Comparison of ENCODE assay signal across 13 cellular contexts in genomic region chr2:98446850-98447249, GRCh38. TPM values are rescaled to one million over a fixed set of nuclear protein-coding genes. Genes with fewer than 3 reads are reported as not detected.
DNase-seq lines count a peak whose midpoint lies in the region; ATAC-seq and TF ChIP-seq lines count a peak whose summit lies in the region.
"Had no signal": no experiment of that assay in that cellular context is flagged by ENCODE, and none has a peak within 500 bp of the region (broad histone marks: within the 10 kb centered on the region; RNA-seq: fewer than 3 reads in every experiment).

No MANE protein-coding gene starts in this region.

- peaks cover 6% of the 10 kb centered on the region; the same call in 1 of the 2 replicates for H4K20me1 ChIP-seq in PC-9 (ENCODE audit: insufficient read depth)

- H3F3A ChIP-seq in PC-9 (ENCODE audit: insufficient read depth, low read depth), result 0 out of 2 replicates have a peak, but pooled peaks cover 8% of the 10 kb centered on the region

- H3K36me3 Mint-ChIP-seq in activated T-cell treated with anti-CD3 and anti-CD28 coated beads, Interleukin-2, amount 50 U/mL, for 4 hours (ENCODE audit: insufficient read depth), result no peaks in the 10 kb centered on the region
- peaks cover 37% of the 10 kb centered on the region for H3K36me3 Mint-ChIP-seq in effector memory CD8-positive, alpha-beta T cell (ENCODE audit: insufficient read depth)

- no peaks in the 10 kb centered on the region for H3K9me3 ChIP-seq in PC-9 (ENCODE audit: insufficient read depth, low read depth)
- H3K9me3 ChIP-seq: left lung had no signal

- no peak overlapping the region for H3K27ac ChIP-seq in PC-9

- H3K79me2 ChIP-seq in PC-9 (ENCODE audit: low read depth), result peaks cover 69% of the 10 kb centered on the region

- H3K4me3 Mint-ChIP-seq in activated T-cell treated with anti-CD3 and anti-CD28 coated beads, Interleukin-2, amount 50 U/mL, for 4 hours, result peak overlapping the region; percentile 97
- peak overlapping the region; percentile 94 to 100 for H3K4me3 Mint-ChIP-seq in effector memory CD8-positive, alpha-beta T cell
- H3K4me3 Mint-ChIP-seq in stimulated activated naive CD8-positive, alpha-beta T cell treated with anti-CD3 and anti-CD28 coated beads, Interleukin-15, amount 100 ng/mL, for 72 hours, result peak overlapping the region; percentile 93 to 100

- intact Hi-C loops in PC-9 (cut with micrococcal nuclease; ENCODE audit: unreplicated experiment), result loop anchor here (10.0 kb wide), 1 partner anchor 118 kb away; no protein-coding TSS in a partner anchor

- peaks cover 66% of the 10 kb centered on the region for H3K4me1 Mint-ChIP-seq in activated T-cell treated with anti-CD3 and anti-CD28 coated beads, Interleukin-2, amount 50 U/mL, for 4 hours (ENCODE audit: low read depth)
- H3K4me1 Mint-ChIP-seq in effector memory CD8-positive, alpha-beta T cell (ENCODE audit: low read depth in 2 of 2), result peaks cover 49 to 60% of the 10 kb centered on the region in 2 donors
- H3K4me1 Mint-ChIP-seq in stimulated activated naive CD8-positive, alpha-beta T cell treated with anti-CD3 and anti-CD28 coated beads, Interleukin-15, amount 100 ng/mL, for 72 hours, result peaks cover 63% of the 10 kb centered on the region

- no peak overlapping the region for H2AFZ ChIP-seq in PC-9

- no peaks in the 10 kb centered on the region for H3K27me3 ChIP-seq in PC-9 (ENCODE audit: insufficient read depth, low read depth)
- H3K27me3 ChIP-seq: left lung had no signal

- CTCF ChIA-PET in PC-9 (lab: Charles Lee), result interaction anchor here (0.7 kb wide), 1 partner anchor 750 kb away, joined by 4 read pairs; no protein-coding TSS in a partner anchor

- no TSS peak for BruUV-seq in PC-9 (replicated peaks; lab: Mats Ljungman, UMichigan)

- peak overlapping the region; percentile 98 to 99 for H3K27ac Mint-ChIP-seq in effector memory CD8-positive, alpha-beta T cell
- H3K27ac Mint-ChIP-seq in stimulated activated naive CD8-positive, alpha-beta T cell treated with anti-CD3 and anti-CD28 coated beads, Interleukin-15, amount 100 ng/mL, for 72 hours, result peak overlapping the region; percentile 34 to 46

- H3K9me2 ChIP-seq in PC-9 (ENCODE audit: insufficient read depth), result no peaks in the 10 kb centered on the region

- H3K27me3 Mint-ChIP-seq in activated T-cell treated with anti-CD3 and anti-CD28 coated beads, Interleukin-2, amount 50 U/mL, for 4 hours (ENCODE audit: low read depth), result no peaks in the 10 kb centered on the region
- H3K27me3 Mint-ChIP-seq in effector memory CD8-positive, alpha-beta T cell, result no peaks in the 10 kb centered on the region
- no peaks in the 10 kb centered on the region for H3K27me3 Mint-ChIP-seq in stimulated activated naive CD8-positive, alpha-beta T cell treated with anti-CD3 and anti-CD28 coated beads, Interleukin-15, amount 100 ng/mL, for 72 hours

- H3K4me3 ChIP-seq in PC-9, result no peak overlapping the region

- TF ChIP-seq CTCF in PC-9 (conservative IDR thresholded peaks at IDR 0.05), result no peak

- peak overlapping the region; percentile 87 for H3K4me2 ChIP-seq in PC-9

- no peaks in the 10 kb centered on the region for H3K9me3 Mint-ChIP-seq in activated T-cell treated with anti-CD3 and anti-CD28 coated beads, Interleukin-2, amount 50 U/mL, for 4 hours
- no peaks in the 10 kb centered on the region for H3K9me3 Mint-ChIP-seq in effector memory CD8-positive, alpha-beta T cell
- no peaks in the 10 kb centered on the region for H3K9me3 Mint-ChIP-seq in stimulated activated naive CD8-positive, alpha-beta T cell treated with anti-CD3 and anti-CD28 coated beads, Interleukin-15, amount 100 ng/mL, for 72 hours

- no peak for DNase-seq in activated T-cell treated with anti-CD3 and anti-CD28 coated beads, Interleukin-2, amount 50 U/mL, for 4 hours
- DNase-seq in activated T-cell treated with anti-CD3 and anti-CD28 coated beads, Interleukin-2, amount 50 U/mL, for 48 hours, result no peak
- DNase-seq in PC-9, result no peak
- no peak for DNase-seq in effector memory CD8-positive, alpha-beta T cell
- DNase-seq in stimulated activated naive CD8-positive, alpha-beta T cell treated with anti-CD3 and anti-CD28 coated beads, Interleukin-15, amount 100 ng/mL, for 72 hours, result no peak
- DNase-seq in stimulated activated CD4-positive, alpha-beta T cell treated with anti-CD3 and anti-CD28 coated beads, Interleukin-1b, Interleukin-23, amount 100 ng/mL, for 48 hours, result no peak
- no peak for DNase-seq in epidermal melanocyte (ENCODE audit: insufficient read length, low spot score)
- DNase-seq: DMS79 treated with DMSO at 0.1 percent for 48 hours; left lung; NCI-H1105; stimulated activated CD8-positive, alpha-beta memory T cell treated with anti-CD3 and anti-CD28 coated beads, Interleukin-4, amount 100 ng/mL, for 48 hours; T-helper 9 cell had no signal

- no peak for ATAC-seq in activated T-cell treated with anti-CD3 and anti-CD28 coated beads, Interleukin-2, amount 50 U/mL, for 4 hours
- ATAC-seq in effector memory CD8-positive, alpha-beta T cell (replicated peaks), result no peak
- ATAC-seq in stimulated activated naive CD8-positive, alpha-beta T cell treated with anti-CD3 and anti-CD28 coated beads, Interleukin-15, amount 100 ng/mL, for 72 hours, result no peak
- ATAC-seq in HG02970 (IDR thresholded peaks at IDR 0.05; ENCODE audit: low FRiP score, unreplicated experiment), result no peak
- ATAC-seq: left lung had no signal

- POLR2A ChIA-PET in PC-9 (lab: Charles Lee; ENCODE audit: unreplicated experiment), result interaction anchor here (0.6 kb wide), 1 partner anchor 276 kb away, joined by 7 read pairs; no protein-coding TSS in a partner anchor

- H3K4me1 ChIP-seq in PC-9 (replicated peaks; ENCODE audit: insufficient read depth), result peaks cover 22% of the 10 kb centered on the region

- no peaks in the 10 kb centered on the region for H3K36me3 ChIP-seq in PC-9 (ENCODE audit: low read depth)
- H3K36me3 ChIP-seq: left lung had no signal

RNA-seq across cellular contexts. Expression of gene INPP4A, which starts 2.2 kb away (rescaled TPM):
- 10 to 100 TPM; 17.3 to 24.0 (median 17.3) TPM for total RNA-seq in activated T-cell treated with anti-CD3 and anti-CD28 coated beads, Interleukin-2, amount 50 U/mL, for 4 hours
- total RNA-seq in PC-9 (2021), result 50.5 and 52.9 TPM in 2 replicates
